25 cellular contexts compared by ENCODE assay signal in the genomic region with DNA sequence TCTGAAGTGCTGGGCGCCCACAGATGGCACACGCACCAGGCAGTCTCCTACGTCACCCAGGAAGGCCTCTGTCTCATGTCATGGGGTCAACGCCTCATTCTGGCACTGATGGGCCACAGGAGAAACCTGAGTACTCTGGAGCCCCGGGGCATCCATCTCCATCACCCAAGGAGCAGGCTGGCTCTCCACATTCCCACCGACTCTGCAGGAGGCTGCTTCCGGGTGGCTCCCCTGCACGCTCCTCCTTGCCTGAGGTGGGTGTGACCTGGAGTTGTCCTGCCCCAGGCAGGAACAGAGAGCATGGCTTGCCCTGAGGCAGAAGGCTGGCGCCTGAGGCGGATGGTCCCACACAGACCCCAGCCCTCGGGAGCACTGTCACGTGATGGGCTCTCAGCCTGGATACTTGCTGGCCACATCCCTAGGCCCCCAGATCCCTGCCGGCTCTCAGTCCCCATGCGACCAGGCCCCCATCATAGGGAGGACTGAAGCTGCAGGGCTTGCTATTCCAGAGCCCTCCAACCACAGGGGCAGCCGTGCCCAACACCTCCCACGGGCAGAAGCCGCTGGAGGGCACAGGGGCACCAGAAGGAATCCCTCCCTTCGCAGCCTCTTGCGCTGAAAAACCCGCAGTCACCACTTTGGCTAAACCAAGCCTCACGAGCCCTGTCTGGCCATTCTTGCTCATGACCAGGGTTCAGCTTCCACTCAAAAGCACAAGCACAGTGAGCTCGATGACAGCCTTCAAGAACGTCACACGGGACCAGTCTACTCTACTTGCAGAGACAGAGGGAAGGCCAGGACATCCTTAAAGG.
A peak's percentile ranks its signal among the peaks of the same experiment; 100 is the strongest.
DNase-seq lines count a peak whose midpoint lies in the region; ATAC-seq, FAIRE-seq and TF ChIP-seq lines count a peak whose summit lies in the region.
"Had no signal": no experiment of that assay in that cellular context is flagged by ENCODE, and none has a peak within 500 bp of the region (broad histone marks: within the 10 kb centered on the region; RNA-seq: fewer than 3 reads in every experiment).

No MANE protein-coding gene starts in this region.

- H3K4me1 Mint-ChIP-seq in chondrocyte (ENCODE audit: low read depth) (peaks cover 7% of the 10 kb centered on the region), MCF 10A (ENCODE audit: insufficient read depth, unreplicated experiment) (no peaks in the 10 kb centered on the region)

- TF ChIP-seq CTCF in chondrocyte (IDR thresholded peaks at IDR 0.05) (no peak), psoas muscle (IDR thresholded peaks at IDR 0.05) (no peak), MCF 10A (IDR thresholded peaks at IDR 0.05; ENCODE audit: unreplicated experiment) (no peak)

- intact Hi-C loops in psoas muscle (cut with DNase I) (no loop called here), MCF 10A (cut with micrococcal nuclease) (no loop called here)

- peak; percentile 14 for DNase-seq in NCI-H146 (lab: John Stamatoyannopoulos, UW)
- DNase-seq in NCI-H146 treated with DMSO at 0.1 percent for 48 hours (lab: John Stamatoyannopoulos, UW; ENCODE audit: unreplicated experiment), result no peak
- peak; percentile 58 for DNase-seq in H54 (ENCODE audit: insufficient read length, low spot score)
- peak; percentile 71 for DNase-seq in chondrocyte (ENCODE audit: low spot score)
- DNase-seq in psoas muscle, result peak; percentile 6 to 39
- no peak for DNase-seq in MCF 10A (ENCODE audit: unreplicated experiment)
- DNase-seq in DMS53 (lab: John Stamatoyannopoulos, UW), result no peak
- DNase-seq in HuH-7.5 (ENCODE audit: low spot score), result no peak
- DNase-seq: 8988T; activated B cell treated with CpG ODN at 0.5 μM for 24 hours; activated CD4-positive, alpha-beta memory T cell treated with anti-CD3 and anti-CD28 coated beads for 36 hours; activated effector memory CD4-positive, alpha-beta T cell treated with Interleukin-2 at 50 U/mL for 16 hours; brain microvascular endothelial cell; Karpas-422; NCI-H524 treated with DMSO at 0.1 percent for 48 hours; stimulated activated CD4-positive, alpha-beta T cell treated with anti-CD3 and anti-CD28 coated beads, Interleukin-1b, Interleukin-23, amount 100 ng/mL, for 48 hours; T1000 had no signal

- H3K36me3 ChIP-seq in psoas muscle (ENCODE audit: insufficient read depth in 1 of 2, low read depth in 1 of 2), result peaks cover 0 to 6% of the 10 kb centered on the region in 2 donors
- H3K36me3 ChIP-seq: brain microvascular endothelial cell had no signal

- no peaks in the 10 kb centered on the region for H3K9me3 Mint-ChIP-seq in chondrocyte (ENCODE audit: low read depth)
- no peaks in the 10 kb centered on the region for H3K9me3 Mint-ChIP-seq in MCF 10A (ENCODE audit: unreplicated experiment)
- H3K9me3 Mint-ChIP-seq: activated B cell treated with CpG ODN at 0.5 μM for 24 hours; activated CD4-positive, alpha-beta memory T cell treated with anti-CD3 and anti-CD28 coated beads for 36 hours; nephron; stimulated activated memory B cell treated with anti-CD40 and anti-IgM and Interleukin-4, amounts not matched to agents 10 μg/mL and 1 μg/mL and 100 μg/mL, for 72 hours had no signal

- H3K4me3 ChIP-seq in psoas muscle, result no peak overlapping the region
- H3K4me3 ChIP-seq: coronary artery, thoracic aorta had no signal

- BruUV-seq in MCF 10A (replicated peaks; lab: Mats Ljungman, UMichigan), result no TSS peak

- H3K4me1 ChIP-seq in psoas muscle, result peaks cover 35% of the 10 kb centered on the region
- H3K4me1 ChIP-seq: parathyroid adenoma had no signal

- ATAC-seq in psoas muscle, result peak in 3 of 4 donors; percentile 47 to 63 (median 56)
- ATAC-seq: left lobe of liver; stimulated activated memory B cell treated with anti-CD40 and anti-IgM and Interleukin-4, amounts not matched to agents 10 μg/mL and 1 μg/mL and 100 μg/mL, for 72 hours had no signal

- CTCF ChIA-PET in MCF 10A (lab: Yijun Ruan, JAX), result no interaction called here

- no peak overlapping the region for H3K27ac ChIP-seq in psoas muscle
- H3K27ac ChIP-seq: brain microvascular endothelial cell, coronary artery, parathyroid adenoma, RWPE1, thoracic aorta had no signal

- no peaks in the 10 kb centered on the region for H3K27me3 Mint-ChIP-seq in chondrocyte (ENCODE audit: low read depth)
- H3K27me3 Mint-ChIP-seq in MCF 10A (ENCODE audit: insufficient read depth, unreplicated experiment), result no peaks in the 10 kb centered on the region
- H3K27me3 Mint-ChIP-seq: activated B cell treated with CpG ODN at 0.5 μM for 24 hours; activated CD4-positive, alpha-beta memory T cell treated with anti-CD3 and anti-CD28 coated beads for 36 hours; stimulated activated memory B cell treated with anti-CD40 and anti-IgM and Interleukin-4, amounts not matched to agents 10 μg/mL and 1 μg/mL and 100 μg/mL, for 72 hours had no signal

- H3K27me3 ChIP-seq in psoas muscle (ENCODE audit: insufficient read depth in 3 of 3, low read length in 2 of 3), result no peaks in the 10 kb centered on the region
- H3K27me3 ChIP-seq: brain microvascular endothelial cell had no signal

- POLR2A ChIA-PET in MCF 10A (lab: Yijun Ruan, JAX), result no interaction called here

- H3K4me3 Mint-ChIP-seq in chondrocyte (ENCODE audit: unreplicated experiment), result no peak overlapping the region
- H3K4me3 Mint-ChIP-seq in MCF 10A (ENCODE audit: unreplicated experiment), result no peak overlapping the region
- H3K4me3 Mint-ChIP-seq: activated B cell treated with CpG ODN at 0.5 μM for 24 hours; activated CD4-positive, alpha-beta memory T cell treated with anti-CD3 and anti-CD28 coated beads for 36 hours; nephron; stimulated activated memory B cell treated with anti-CD40 and anti-IgM and Interleukin-4, amounts not matched to agents 10 μg/mL and 1 μg/mL and 100 μg/mL, for 72 hours had no signal

- FAIRE-seq in H54 (lab: Jason Lieb, UNC), result no peak
- FAIRE-seq: GM19239 had no signal

- H3K36me3 Mint-ChIP-seq in chondrocyte (ENCODE audit: low read depth) (peaks cover 14% of the 10 kb centered on the region), MCF 10A (ENCODE audit: insufficient read depth, unreplicated experiment) (no peaks in the 10 kb centered on the region)

- no peak overlapping the region for H3K27ac Mint-ChIP-seq in chondrocyte (ENCODE audit: unreplicated experiment)
- no peak overlapping the region for H3K27ac Mint-ChIP-seq in MCF 10A (ENCODE audit: low read depth, unreplicated experiment)
- H3K27ac Mint-ChIP-seq: activated B cell treated with CpG ODN at 0.5 μM for 24 hours; activated CD4-positive, alpha-beta memory T cell treated with anti-CD3 and anti-CD28 coated beads for 36 hours; stimulated activated memory B cell treated with anti-CD40 and anti-IgM and Interleukin-4, amounts not matched to agents 10 μg/mL and 1 μg/mL and 100 μg/mL, for 72 hours had no signal

- H3K9me3 ChIP-seq in psoas muscle, result no peaks in the 10 kb centered on the region
- H3K9me3 ChIP-seq: thoracic aorta had no signal

- 79 to 91% (median 79%) methylated on average over 24 of the region's 24 CpGs for WGBS in psoas muscle, 3 donors

- TF ChIP-seq POLR2A in H54 (IDR thresholded peaks at IDR 0.05; ENCODE audit: low read depth, low read length), result no peak

Comparison
In these comparisons a context has a peak if more than half of its experiments do, and no peak if none do; other contexts are left out.
1. DNase-seq: peak in NCI-H146 (single experiment), H54 (single experiment), chondrocyte (single experiment) and psoas muscle (2 of 2); none in NCI-H146 treated with DMSO at 0.1 percent for 48 hours (single experiment), MCF 10A (single experiment), DMS53 (single experiment) and HuH-7.5 (single experiment).